In the genomic region with DNA sequence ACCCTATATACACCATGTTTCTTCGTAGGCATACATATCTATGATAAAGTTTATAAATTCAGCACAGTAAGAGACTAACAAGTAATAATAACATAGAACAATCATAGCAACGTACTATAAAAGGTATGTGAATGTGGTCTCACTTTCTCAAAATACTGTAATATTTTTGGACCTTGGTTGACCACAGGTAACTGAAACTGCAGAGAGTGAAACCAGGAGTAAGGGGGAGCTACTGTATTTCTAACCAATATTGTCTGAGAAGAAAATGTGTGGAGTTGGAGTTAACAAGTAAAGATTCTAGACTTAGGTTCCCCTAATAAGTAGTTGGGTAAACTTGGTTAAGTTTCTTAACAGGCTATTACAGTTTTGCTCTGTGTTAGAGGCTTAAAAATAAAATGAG, we compare ENCODE assay signal across 19 cellular contexts.
DNase-seq lines count a peak whose midpoint lies in the region; ATAC-seq and TF ChIP-seq lines count a peak whose summit lies in the region.
"Had no signal": no experiment of that assay in that cellular context is flagged by ENCODE, and none has a peak within 500 bp of the region (broad histone marks: within the 10 kb centered on the region; RNA-seq: fewer than 3 reads in every experiment).

No MANE protein-coding gene starts in this region.

- ATAC-seq in GM19467 (IDR thresholded peaks at IDR 0.05; ENCODE audit: unreplicated experiment) = peak; percentile 73
- peak; percentile 57 for ATAC-seq in HG03064 (IDR thresholded peaks at IDR 0.05; ENCODE audit: low read depth, unreplicated experiment)
- ATAC-seq: K562 had no signal

- H3F3A ChIP-seq in Loucy (ENCODE audit: low read depth) = no peaks in the 10 kb centered on the region

- no peak overlapping the region for H3K27ac Mint-ChIP-seq in activated naive CD4-positive, alpha-beta T cell treated with anti-CD3 and anti-CD28 coated beads, Interleukin-2, amount 10 ng/mL, durations not matched to agents 7 days and 5 days
- H3K27ac Mint-ChIP-seq: progenitor cell of endocrine pancreas had no signal

- H3K27me3 ChIP-seq in Loucy (ENCODE audit: insufficient read depth, low read length, poor library complexity, severe bottlenecking) = no peaks in the 10 kb centered on the region
- H3K27me3 ChIP-seq: breast epithelium, SJCRH30, upper lobe of left lung had no signal

- H3K4me2 ChIP-seq in Loucy (ENCODE audit: low read depth, low read length, poor library complexity, severe bottlenecking) = peak overlapping the region; percentile 54

- CTCF ChIA-PET in activated naive CD4-positive, alpha-beta T cell treated with anti-CD3 and anti-CD28 coated beads, Interleukin-2, amount 10 ng/mL, durations not matched to agents 7 days and 5 days (lab: Charles Lee) = no interaction called here

- no peaks in the 10 kb centered on the region for H3K9me3 ChIP-seq in Loucy (ENCODE audit: insufficient read depth, low read depth, low read length)
- H3K9me3 ChIP-seq: breast epithelium, Caco-2, SJCRH30, upper lobe of left lung had no signal

- H3K9me3 Mint-ChIP-seq in activated naive CD4-positive, alpha-beta T cell treated with anti-CD3 and anti-CD28 coated beads, Interleukin-2, amount 10 ng/mL, durations not matched to agents 7 days and 5 days = no peaks in the 10 kb centered on the region

- TF ChIP-seq CTCF in GM13977 (IDR thresholded peaks at IDR 0.05; ENCODE audit: extremely low read depth, insufficient read depth, missing control alignments) (no peak), Loucy (conservative IDR thresholded peaks at IDR 0.05; ENCODE audit: low read length) (peak; percentile 42)

- no peaks in the 10 kb centered on the region for H3K4me1 Mint-ChIP-seq in activated naive CD4-positive, alpha-beta T cell treated with anti-CD3 and anti-CD28 coated beads, Interleukin-2, amount 10 ng/mL, durations not matched to agents 7 days and 5 days

- H4K20me1 ChIP-seq in Loucy (ENCODE audit: insufficient read depth, low read length, poor library complexity, severe bottlenecking) = no peaks in the 10 kb centered on the region

- in situ Hi-C loops in GM13977 (cut with MboI; ENCODE audit: low pct_unique_long_range_greater_than_20kb, low sequenced_read_pairs, unreplicated experiment) = no loop called here

- H3K4me1 ChIP-seq in Loucy (ENCODE audit: insufficient read depth, low read length, poor library complexity, severe bottlenecking) = peaks cover 54% of the 10 kb centered on the region
- H3K4me1 ChIP-seq: breast epithelium had no signal

- no peaks in the 10 kb centered on the region for H3K9me2 ChIP-seq in Loucy (replicated peaks; ENCODE audit: low read depth, low read length)

- peak overlapping the region; percentile 4; the same call in 1 of the 2 replicates for H2AFZ ChIP-seq in Loucy (ENCODE audit: low read length)

- no peak overlapping the region for H3K4me3 Mint-ChIP-seq in activated naive CD4-positive, alpha-beta T cell treated with anti-CD3 and anti-CD28 coated beads, Interleukin-2, amount 10 ng/mL, durations not matched to agents 7 days and 5 days

- peak; percentile 4 for DNase-seq in GM13977 (ENCODE audit: low spot score)
- DNase-seq in OCI-M1 (lab: John Stamatoyannopoulos, UW) = no peak
- no peak for DNase-seq in NCI-H1092 (lab: John Stamatoyannopoulos, UW)
- no peak for DNase-seq in dermis blood vessel endothelial cell
- no peak for DNase-seq in activated naive CD4-positive, alpha-beta T cell treated with anti-CD3 and anti-CD28 coated beads, Interleukin-2, amount 10 ng/mL, durations not matched to agents 7 days and 5 days
- DNase-seq: activated CD8-positive, alpha-beta memory T cell treated with anti-CD3 and anti-CD28 coated beads for 24 hours; activated naive CD4-positive, alpha-beta T cell; Caco-2; GF-D8; kidney; NCI-H2081; SJCRH30; upper lobe of left lung had no signal

- no peaks in the 10 kb centered on the region for H3K79me2 ChIP-seq in Loucy (ENCODE audit: insufficient read depth, low read length)

- peak overlapping the region; percentile 27 for H3K9ac ChIP-seq in Loucy (ENCODE audit: low read depth, low read length, poor library complexity, severe bottlenecking)

- no peaks in the 10 kb centered on the region for H3K36me3 ChIP-seq in Loucy (ENCODE audit: insufficient read depth, low read length)
- H3K36me3 ChIP-seq: breast epithelium had no signal

- H3K36me3 Mint-ChIP-seq in activated naive CD4-positive, alpha-beta T cell treated with anti-CD3 and anti-CD28 coated beads, Interleukin-2, amount 10 ng/mL, durations not matched to agents 7 days and 5 days = no peaks in the 10 kb centered on the region

- peak overlapping the region; percentile 39 for H3K4me3 ChIP-seq in Loucy (ENCODE audit: low read length, poor library complexity, severe bottlenecking)
- H3K4me3 ChIP-seq: breast epithelium, K562, SJCRH30, upper lobe of left lung had no signal

- no peaks in the 10 kb centered on the region for H3K27me3 Mint-ChIP-seq in activated naive CD4-positive, alpha-beta T cell treated with anti-CD3 and anti-CD28 coated beads, Interleukin-2, amount 10 ng/mL, durations not matched to agents 7 days and 5 days
- H3K27me3 Mint-ChIP-seq: progenitor cell of endocrine pancreas had no signal
